In genomic region chr11:83285771-83286528, GRCh38 we compare ENCODE assay signal across 1 cellular context.
TF ChIP-seq lines count a peak whose summit lies in the region.

Gene CCDC90B (minus strand): TSS chr11:83286367. CDS start chr11:83285972, 395 bp downstream.

TF ChIP-seq in K562, 482 proteins besides CTCF, POLR2A, EP300 and RAD21 (continued from another document and continues in another):
- TF ChIP-seq HOMEZ (CRISPR knock-in tag; IDR thresholded peaks at IDR 0.05) (no peak), ATF6 (CRISPR knock-in tag; IDR thresholded peaks at IDR 0.05) (no peak), HES1 (IDR thresholded peaks at IDR 0.05; ENCODE audit: low read depth) (no peak), RBBP5 (IDR thresholded peaks at IDR 0.05; ENCODE audit: borderline replicate concordance, insufficient read depth, low read length, poor library complexity, severe bottlenecking) (peak; percentile 94), ZNF282 (CRISPR knock-in tag; IDR thresholded peaks at IDR 0.05) (no peak), ZNF133 (CRISPR knock-in tag; IDR thresholded peaks at IDR 0.05) (no peak), CEBPG (CRISPR knock-in tag; IDR thresholded peaks at IDR 0.05) (peak; percentile 97), CEBPG (tag; conservative IDR thresholded peaks at IDR 0.05 in 1 of 2, IDR thresholded peaks at IDR 0.05 in 1 of 2) (peak; percentile 85 to 91), ZNF280A (IDR thresholded peaks at IDR 0.05; ENCODE audit: low read depth, partially characterized antibody) (no peak), MYBL2 (IDR thresholded peaks at IDR 0.05; ENCODE audit: low read depth) (no peak), MYBL2 (CRISPR knock-in tag; IDR thresholded peaks at IDR 0.05; ENCODE audit: borderline replicate concordance) (no peak), XRCC3 (IDR thresholded peaks at IDR 0.05) (no peak), ZBTB33 (CRISPR knock-in tag; IDR thresholded peaks at IDR 0.05) (no peak), ZKSCAN1 (IDR thresholded peaks at IDR 0.05; ENCODE audit: low read depth, low read length) (no peak), HMG20A (CRISPR knock-in tag; conservative IDR thresholded peaks at IDR 0.05) (no peak), PRMT5 (CRISPR knock-in tag; IDR thresholded peaks at IDR 0.05) (no peak), BHLHE40 (IDR thresholded peaks at IDR 0.05; ENCODE audit: low read length) (no peak), FOXA1 (IDR thresholded peaks at IDR 0.05; ENCODE audit: borderline replicate concordance) (no peak), ZNF197 (CRISPR knock-in tag; IDR thresholded peaks at IDR 0.05; ENCODE audit: low read depth) (peak; percentile 94), GMEB1 (CRISPR knock-in tag; IDR thresholded peaks at IDR 0.05) (peak; percentile 87), THRAP3 (IDR thresholded peaks at IDR 0.05; ENCODE audit: borderline replicate concordance) (no peak), ZNF407 (IDR thresholded peaks at IDR 0.05; ENCODE audit: low read depth) (no peak), MXI1 (IDR thresholded peaks at IDR 0.05; ENCODE audit: low read depth, low read length) (peak; percentile 32; the same call in 1 of the 2 replicates), ZBTB34 (CRISPR knock-in tag; IDR thresholded peaks at IDR 0.05) (no peak), RHOXF2B (CRISPR knock-in tag; conservative IDR thresholded peaks at IDR 0.05) (no peak), SMAD4 (CRISPR knock-in tag; conservative IDR thresholded peaks at IDR 0.05) (no peak; the same call in 1 of the 2 replicates), SMC3 (conservative IDR thresholded peaks at IDR 0.05; ENCODE audit: insufficient read depth, low read depth, low read length) (no peak; the same call in 1 of the 2 replicates), ZNF354B (CRISPR knock-in tag; IDR thresholded peaks at IDR 0.05) (no peak), ZFP36 (IDR thresholded peaks at IDR 0.05; ENCODE audit: low read depth, low read length, partially characterized antibody) (no peak), PCBP2 (IDR thresholded peaks at IDR 0.05; ENCODE audit: low read depth, low read length, poor library complexity, severe bottlenecking) (no peak), PATZ1 (CRISPR knock-in tag; IDR thresholded peaks at IDR 0.05; ENCODE audit: borderline replicate concordance) (no peak), MAFG (tag; conservative IDR thresholded peaks at IDR 0.05) (no peak), CAMTA2 (CRISPR knock-in tag; conservative IDR thresholded peaks at IDR 0.05) (no peak), ARID3B (CRISPR knock-in tag; IDR thresholded peaks at IDR 0.05; ENCODE audit: borderline replicate concordance) (no peak), CREBBP (IDR thresholded peaks at IDR 0.05; ENCODE audit: low read depth, low read length) (no peak)
